ENCODE assay signal across 8 cellular contexts in the genomic region with DNA sequence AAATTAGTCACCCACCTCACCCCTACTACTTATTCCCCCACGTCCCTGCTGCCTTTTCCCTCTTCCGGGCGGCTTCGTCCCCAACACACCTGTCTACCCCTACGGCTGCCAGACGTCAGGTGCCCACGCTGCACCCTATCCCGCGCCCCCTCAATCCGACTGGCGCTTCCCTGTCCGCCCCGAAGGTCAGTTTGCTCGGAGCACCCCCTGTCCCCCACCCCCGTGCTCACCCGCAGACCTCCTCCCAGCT. TPM values are rescaled to one million over a fixed set of nuclear protein-coding genes. Genes with fewer than 3 reads are reported as not detected.
DNase-seq lines count a peak whose midpoint lies in the region; ATAC-seq, FAIRE-seq and TF ChIP-seq lines count a peak whose summit lies in the region.

No MANE protein-coding gene starts in this region.

- peak overlapping the region; percentile 0 to 51 for H3K4me3 ChIP-seq in body of pancreas
- H3K4me3 ChIP-seq in uterus: peak overlapping the region; percentile 17 to 47

- H3K9me3 ChIP-seq in body of pancreas: no peaks in the 10 kb centered on the region
- H3K9me3 ChIP-seq in uterus: no peaks in the 10 kb centered on the region

- H3K36me3 ChIP-seq in body of pancreas (replicated peaks in 1 of 2; ENCODE audit: insufficient read depth in 1 of 2, low read depth in 2 of 2) (no peaks in the 10 kb centered on the region), uterus (no peaks in the 10 kb centered on the region)

- DNase-seq in NCI-H2081 (lab: John Stamatoyannopoulos, UW) (peak; percentile 31 to 53), NCI-H2081 treated with DMSO at 0.1 percent for 48 hours (lab: John Stamatoyannopoulos, UW) (no peak), body of pancreas (no peak), medulla oblongata (ENCODE audit: extremely low spot score) (peak; percentile 4), uterus (no peak), HTR-8/SVneo (ENCODE audit: insufficient read length, low spot score) (no peak)
- no peak for DNase-seq in stimulated activated CD4-positive, alpha-beta T cell treated with anti-CD3 and anti-CD28 coated beads, Interleukin-1b, Interleukin-23, amount 100 ng/mL, for 48 hours

- H3K27me3 ChIP-seq in body of pancreas (no peaks in the 10 kb centered on the region), uterus (no peaks in the 10 kb centered on the region)

- peak; percentile 14 for ATAC-seq in HG03354 (IDR thresholded peaks at IDR 0.05; ENCODE audit: poor library complexity, severe bottlenecking, unreplicated experiment)
- ATAC-seq in body of pancreas: peak; percentile 18

- intact Hi-C loops in body of pancreas (cut with DNase I): no loop called here
- intact Hi-C loops in uterus (cut with DNase I; ENCODE audit: low total_unique reads): no loop called here

- TF ChIP-seq CTCF in body of pancreas (IDR thresholded peaks at IDR 0.05) (no peak), uterus (IDR thresholded peaks at IDR 0.05) (no peak)

- 0 to 2% methylated on average over 13 to 16 of the region's 16 CpGs for WGBS in body of pancreas, 2 donors

- FAIRE-seq in HTR-8/SVneo (lab: Jason Lieb, UNC): no peak

- H3K27ac ChIP-seq in body of pancreas: peak overlapping the region; percentile 42 to 93 (median 76)
- H3K27ac ChIP-seq in uterus: no peak overlapping the region

- no peak for TF ChIP-seq POLR2A in body of pancreas (IDR thresholded peaks at IDR 0.05)
- no peak for TF ChIP-seq POLR2A in uterus (IDR thresholded peaks at IDR 0.05)

- no peaks in the 10 kb centered on the region for H3K4me1 ChIP-seq in body of pancreas
- no peaks in the 10 kb centered on the region for H3K4me1 ChIP-seq in uterus

RNA-seq across cellular contexts. Expression of gene ACVR1C, which starts 0.5 kb away (rescaled TPM):
- total RNA-seq in body of pancreas: 1 to 10 TPM; 1.6 to 6.6 TPM
- 1 to 10 TPM in 1 of 4 donors, under 1 TPM in 3; 0.51 to 1.2 (median 0.72) TPM for total RNA-seq in uterus

Comparison
In these comparisons a context has a peak if more than half of its experiments do, and no peak if none do; other contexts are left out.
1. DNase-seq: peak in NCI-H2081 (2 of 2) and medulla oblongata (single experiment); none in NCI-H2081 treated with DMSO at 0.1 percent for 48 hours (single experiment), body of pancreas (0 of 4), uterus (0 of 2), stimulated activated CD4-positive, alpha-beta T cell treated with anti-CD3 and anti-CD28 coated beads, Interleukin-1b, Interleukin-23, amount 100 ng/mL, for 48 hours (single experiment) and HTR-8/SVneo (single experiment).
2. H3K27ac ChIP-seq: peak in body of pancreas (4 of 4); none in uterus (0 of 2).